In genomic region chr15:82950295-82950694, GRCh38 we compare ENCODE assay signal across 27 cellular contexts. TPM values are rescaled to one million over a fixed set of nuclear protein-coding genes. Genes with fewer than 3 reads are reported as not detected.
DNase-seq lines count a peak whose midpoint lies in the region; ATAC-seq and TF ChIP-seq lines count a peak whose summit lies in the region.
"Had no signal": no experiment of that assay in that cellular context is flagged by ENCODE, and none has a peak within 500 bp of the region (broad histone marks: within the 10 kb centered on the region; RNA-seq: fewer than 3 reads in every experiment).

No MANE protein-coding gene starts in this region.

- peak; percentile 4 to 16 for ATAC-seq in activated T-cell treated with anti-CD3 and anti-CD28 coated beads, Interleukin-2, amount 50 U/mL, for 72 hours (replicated peaks in 1 of 2)
- ATAC-seq in mucosa of descending colon = no peak
- no peak for ATAC-seq in HG03571 (IDR thresholded peaks at IDR 0.05; ENCODE audit: unreplicated experiment)
- ATAC-seq: effector memory CD8-positive, alpha-beta T cell; WTC11 had no signal

- H3K27ac Mint-ChIP-seq in activated T-cell treated with anti-CD3 and anti-CD28 coated beads, Interleukin-2, amount 50 U/mL, for 72 hours = no peak overlapping the region
- H3K27ac Mint-ChIP-seq: activated CD4-positive, alpha-beta memory T cell treated with anti-CD3 and anti-CD28 coated beads, Interleukin-2, amount 10 ng/mL, durations not matched to agents 7 days and 5 days; effector memory CD8-positive, alpha-beta T cell; H9; nephron progenitor cell; progenitor cell of endocrine pancreas; WTC11 had no signal

- H3K27ac ChIP-seq in HEK293 (ENCODE audit: extremely low read depth, low read depth, low read length) = no peak overlapping the region
- H3K27ac ChIP-seq in VCaP = peak overlapping the region; percentile 96
- H3K27ac ChIP-seq in stomach = peak overlapping the region in 4 of 5 donors; percentile 4 to 90 (median 46)
- H3K27ac ChIP-seq: left lung, uterus had no signal

- H3K4me3 ChIP-seq in HEK293 (ENCODE audit: low read depth, low read length) (no peak overlapping the region), stomach (peak overlapping the region in 3 of 4 donors; percentile 68 to 71 (median 71)), mucosa of descending colon (no peak overlapping the region)
- H3K4me3 ChIP-seq: left lung, smooth muscle cell, uterus had no signal

- POLR2A ChIA-PET in HEK293 (lab: Yijun Ruan, JAX) = no interaction called here

- H3K36me3 Mint-ChIP-seq in activated T-cell treated with anti-CD3 and anti-CD28 coated beads, Interleukin-2, amount 50 U/mL, for 72 hours (ENCODE audit: insufficient read depth in 2 of 2) = no peaks in the 10 kb centered on the region
- H3K36me3 Mint-ChIP-seq: WTC11 had no signal

- H3K4me3 Mint-ChIP-seq in activated T-cell treated with anti-CD3 and anti-CD28 coated beads, Interleukin-2, amount 50 U/mL, for 72 hours = no peak overlapping the region
- H3K4me3 Mint-ChIP-seq: activated CD4-positive, alpha-beta memory T cell treated with anti-CD3 and anti-CD28 coated beads, Interleukin-2, amount 10 ng/mL, durations not matched to agents 7 days and 5 days; effector memory CD8-positive, alpha-beta T cell; H9; nephron progenitor cell; WTC11 had no signal

- 49 to 73% (median 62%) methylated on average over 5 of the region's 5 CpGs for WGBS in stomach, 5 donors

- peaks cover 27% of the 10 kb centered on the region for H3K27me3 Mint-ChIP-seq in activated T-cell treated with anti-CD3 and anti-CD28 coated beads, Interleukin-2, amount 50 U/mL, for 72 hours (ENCODE audit: low read depth)

- no peak for TF ChIP-seq EP300 in stomach (IDR thresholded peaks at IDR 0.05)

- peaks cover 16% of the 10 kb centered on the region for H3K4me1 ChIP-seq in HEK293 (ENCODE audit: control insufficient read depth, insufficient read depth, low read length)
- peaks cover 0 to 34% (median 9%) of the 10 kb centered on the region in 4 donors for H3K4me1 ChIP-seq in stomach
- H3K4me1 ChIP-seq in mucosa of descending colon (ENCODE audit: low read depth) = peaks cover 8% of the 10 kb centered on the region
- H3K4me1 ChIP-seq: uterus had no signal

- H3K27me3 ChIP-seq in stomach = peaks cover 0 to 20% (median 2%) of the 10 kb centered on the region in 3 donors

- CTCF ChIA-PET in HEK293 (lab: Yijun Ruan, JAX) = no interaction called here

- H3K9me3 ChIP-seq in HEK293 (ENCODE audit: control insufficient read depth, insufficient read depth, low read depth, low read length) = no peaks in the 10 kb centered on the region
- H3K9me3 ChIP-seq in stomach = no peaks in the 10 kb centered on the region
- no peaks in the 10 kb centered on the region for H3K9me3 ChIP-seq in mucosa of descending colon
- H3K9me3 ChIP-seq: left lung, uterus had no signal

- no peak for DNase-seq in activated T-cell treated with anti-CD3 and anti-CD28 coated beads, Interleukin-2, amount 50 U/mL, for 72 hours
- DNase-seq in activated T-cell treated with anti-CD3 and anti-CD28 coated beads for 4 hours (no peak), stomach (no peak), NCI-H2196 treated with DMSO at 0.1 percent for 48 hours (lab: John Stamatoyannopoulos, UW; ENCODE audit: unreplicated experiment) (no peak), mucosa of descending colon (no peak)
- DNase-seq: activated CD4-positive, alpha-beta memory T cell treated with anti-CD3 and anti-CD28 coated beads, Interleukin-2, amount 10 ng/mL, durations not matched to agents 7 days and 5 days; activated naive CD4-positive, alpha-beta T cell treated with anti-CD3 and anti-CD28 coated beads, Interleukin-2, amount 50 U/mL, for 16 hours; activated T-cell treated with anti-CD3 and anti-CD28 coated beads, Interleukin-2, amount 50 U/mL, for 1 hour; effector memory CD8-positive, alpha-beta T cell; glutamatergic neuron; H9; Karpas-422; left lung; midbrain; NCI-H1105; NCI-H2081 treated with DMSO at 0.1 percent for 48 hours; NCI-H524 treated with DMSO at 0.1 percent for 48 hours; nephron progenitor cell; SHP77; stimulated activated CD4-positive, alpha-beta T cell treated with anti-CD3 and anti-CD28 coated beads, Interleukin-4, amount 100 ng/mL, for 24 hours; uterus had no signal

- no peak for TF ChIP-seq POLR2A in stomach (IDR thresholded peaks at IDR 0.05)

- H3K36me3 ChIP-seq in HEK293 (ENCODE audit: control insufficient read depth in 2 of 2, insufficient read depth in 1 of 2, low read length in 2 of 2) (no peaks in the 10 kb centered on the region), stomach (no peaks in the 10 kb centered on the region), mucosa of descending colon (ENCODE audit: low read depth) (no peaks in the 10 kb centered on the region)
- H3K36me3 ChIP-seq: left lung, uterus had no signal

- no peaks in the 10 kb centered on the region for H3K9me3 Mint-ChIP-seq in activated T-cell treated with anti-CD3 and anti-CD28 coated beads, Interleukin-2, amount 50 U/mL, for 72 hours
- H3K9me3 Mint-ChIP-seq: activated CD4-positive, alpha-beta memory T cell treated with anti-CD3 and anti-CD28 coated beads, Interleukin-2, amount 10 ng/mL, durations not matched to agents 7 days and 5 days; effector memory CD8-positive, alpha-beta T cell; H9; nephron progenitor cell; WTC11 had no signal

- no peaks in the 10 kb centered on the region for H3K4me1 Mint-ChIP-seq in activated T-cell treated with anti-CD3 and anti-CD28 coated beads, Interleukin-2, amount 50 U/mL, for 72 hours (ENCODE audit: low read depth)
- H3K4me1 Mint-ChIP-seq: WTC11 had no signal

- intact Hi-C loops in stomach (cut with DNase I; ENCODE audit: low total_unique reads) = no loop called here
- intact Hi-C loops in mucosa of descending colon (cut with DNase I, micrococcal nuclease) = no loop called here

- no peak for TF ChIP-seq CTCF in HEK293 (tag by site-specific recombination; IDR thresholded peaks at IDR 0.05)
- no peak for TF ChIP-seq CTCF in VCaP (conservative IDR thresholded peaks at IDR 0.05)
- TF ChIP-seq CTCF in stomach (IDR thresholded peaks at IDR 0.05) = no peak
- TF ChIP-seq CTCF in mucosa of descending colon (IDR thresholded peaks at IDR 0.05) = no peak

TF ChIP-seq in HEK293, 187 proteins besides CTCF, POLR2A, EP300 and RAD21:
- no peak for TF ChIP-seq ZNF785 (tag by site-specific recombination; IDR thresholded peaks at IDR 0.05)
- peak; percentile 18; the same call in 1 of the 2 replicates for TF ChIP-seq PRDM10 (tag by site-specific recombination; IDR thresholded peaks at IDR 0.05)
- no peak for TF ChIP-seq KLF1 (tag by site-specific recombination; IDR thresholded peaks at IDR 0.05)
- no peak for TF ChIP-seq ZNF426 (tag by site-specific recombination; IDR thresholded peaks at IDR 0.05)
- no peak for TF ChIP-seq FEZF1 (tag by site-specific recombination; IDR thresholded peaks at IDR 0.05)
- no peak for TF ChIP-seq ZNF394 (tag by site-specific recombination; IDR thresholded peaks at IDR 0.05; ENCODE audit: borderline replicate concordance)

RNA-seq across cellular contexts. Expression of gene HOMER2, which starts 2.2 kb away (rescaled TPM):
- total RNA-seq in activated T-cell treated with anti-CD3 and anti-CD28 coated beads, Interleukin-2, amount 50 U/mL, for 72 hours = 10 to 100 TPM in 1 of 2 donors, 1 to 10 TPM in 1; 9.6 to 10.9 TPM
- 100 to 1,000 TPM in 1 of 5 donors, 10 to 100 TPM in 3, 1 to 10 TPM in 1; 2.9 to 144 (median 85.8) TPM for total RNA-seq in stomach
- polyA plus RNA-seq in stomach = 10 to 100 TPM; 35.7 to 77.1 (median 63.8) TPM
- 10 to 100 TPM in 1 of 3 donors, 1 to 10 TPM in 2; 1.9 to 16.3 (median 2.1) TPM for total RNA-seq in mucosa of descending colon

RNA-seq across cellular contexts. Expression of gene RAMAC, which starts 35.7 kb away (rescaled TPM):
- total RNA-seq in activated T-cell treated with anti-CD3 and anti-CD28 coated beads, Interleukin-2, amount 50 U/mL, for 72 hours = 10 to 100 TPM; 14.0 to 16.0 TPM
- total RNA-seq in stomach = 10 to 100 TPM in 3 of 5 donors, 1 to 10 TPM in 2; 1.2 to 84.0 (median 20.1) TPM
- 10 to 100 TPM; 19.7 to 37.0 (median 27.7) TPM for polyA plus RNA-seq in stomach
- 10 to 100 TPM; 19.5 to 23.9 (median 20.6) TPM for total RNA-seq in mucosa of descending colon

Comparison
In these comparisons a context has a peak if more than half of its experiments do, and no peak if none do; other contexts are left out.
1. ATAC-seq: peak in activated T-cell treated with anti-CD3 and anti-CD28 coated beads, Interleukin-2, amount 50 U/mL, for 72 hours (2 of 2); none in mucosa of descending colon (single experiment) and HG03571 (single experiment).
2. H3K4me3 ChIP-seq: peak in stomach (3 of 4); none in HEK293 (single experiment) and mucosa of descending colon (single experiment).